Comparison of ENCODE assay signal across 2 cellular contexts in the genomic region with DNA sequence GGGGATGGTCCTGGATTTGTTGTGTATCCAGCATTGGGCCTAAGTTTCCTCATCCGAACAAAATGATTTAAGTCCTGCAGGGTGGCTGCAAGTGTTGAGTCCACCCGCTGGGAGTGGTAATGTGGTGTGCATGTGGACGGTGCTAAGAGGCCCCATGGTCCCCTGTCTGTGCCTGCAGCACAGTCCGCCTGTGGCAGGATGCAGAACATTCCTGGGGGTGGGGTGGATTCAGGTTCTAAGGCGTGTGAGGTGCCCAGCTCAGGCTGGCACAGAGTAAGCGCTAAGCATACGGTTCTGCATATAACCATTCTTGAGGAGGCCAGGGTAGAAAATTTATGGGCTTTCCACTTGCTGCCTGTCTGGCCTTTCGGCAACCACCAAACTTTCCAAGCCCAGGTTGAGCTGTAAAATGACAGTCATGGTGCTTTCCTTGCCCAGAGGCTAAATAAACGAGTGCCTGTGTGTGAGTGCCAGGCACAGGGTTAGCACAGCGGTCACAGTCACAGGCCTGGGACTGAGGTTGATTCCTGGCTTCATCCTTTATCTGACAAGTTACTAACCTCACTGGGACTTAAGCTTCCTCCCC.
A peak's percentile ranks its signal among the peaks of the same experiment; 100 is the strongest.
TF ChIP-seq lines count a peak whose summit lies in the region.

No MANE protein-coding gene starts in this region.

TF ChIP-seq in IMR-90, 13 proteins besides CTCF, POLR2A, EP300 and RAD21:
- TF ChIP-seq CHD1 (IDR thresholded peaks at IDR 0.05; ENCODE audit: low read depth, low read length) (no peak), RCOR1 (IDR thresholded peaks at IDR 0.05; ENCODE audit: insufficient replicate concordance, low read length) (no peak), SMC3 (IDR thresholded peaks at IDR 0.05; ENCODE audit: low read depth, low read length) (no peak), CEBPB (IDR thresholded peaks at IDR 0.05; ENCODE audit: low read depth, low read length) (no peak), FOS (IDR thresholded peaks at IDR 0.05; ENCODE audit: low read depth, low read length) (no peak), MAZ (IDR thresholded peaks at IDR 0.05; ENCODE audit: borderline replicate concordance, low read depth, low read length) (no peak), NFE2L2 (IDR thresholded peaks at IDR 0.05; ENCODE audit: low read depth, low read length) (no peak), MAFK (IDR thresholded peaks at IDR 0.05; ENCODE audit: low read depth, low read length) (no peak)
- TF ChIP-seq, protein P1, sequence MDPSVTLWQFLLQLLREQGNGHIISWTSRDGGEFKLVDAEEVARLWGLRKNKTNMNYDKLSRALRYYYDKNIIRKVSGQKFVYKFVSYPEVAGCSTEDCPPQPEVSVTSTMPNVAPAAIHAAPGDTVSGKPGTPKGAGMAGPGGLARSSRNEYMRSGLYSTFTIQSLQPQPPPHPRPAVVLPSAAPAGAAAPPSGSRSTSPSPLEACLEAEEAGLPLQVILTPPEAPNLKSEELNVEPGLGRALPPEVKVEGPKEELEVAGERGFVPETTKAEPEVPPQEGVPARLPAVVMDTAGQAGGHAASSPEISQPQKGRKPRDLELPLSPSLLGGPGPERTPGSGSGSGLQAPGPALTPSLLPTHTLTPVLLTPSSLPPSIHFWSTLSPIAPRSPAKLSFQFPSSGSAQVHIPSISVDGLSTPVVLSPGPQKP (IDR thresholded peaks at IDR 0.05; ENCODE audit: borderline replicate concordance, low read depth, low read length): no peak

TF ChIP-seq in K562, 482 proteins besides CTCF, POLR2A, EP300 and RAD21:
- TF ChIP-seq ZBTB7A (IDR thresholded peaks at IDR 0.05; ENCODE audit: borderline replicate concordance, control insufficient read depth, low read depth, low read length): no peak
- no peak for TF ChIP-seq RFX1 (IDR thresholded peaks at IDR 0.05)
- 0 out of 2 replicates have a peak, but pooled peaks have one; percentile 40 for TF ChIP-seq POLR2G (IDR thresholded peaks at IDR 0.05; ENCODE audit: low read depth, low read length)
- TF ChIP-seq, protein P2, sequence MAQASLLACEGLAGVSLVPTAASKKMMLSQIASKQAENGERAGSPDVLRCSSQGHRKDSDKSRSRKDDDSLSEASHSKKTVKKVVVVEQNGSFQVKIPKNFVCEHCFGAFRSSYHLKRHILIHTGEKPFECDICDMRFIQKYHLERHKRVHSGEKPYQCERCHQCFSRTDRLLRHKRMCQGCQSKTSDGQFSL (CRISPR knock-in tag; IDR thresholded peaks at IDR 0.05): no peak
- TF ChIP-seq, protein P2 (tag; IDR thresholded peaks at IDR 0.05): no peak
